ENCODE assay signal across 16 cellular contexts in the genomic region with DNA sequence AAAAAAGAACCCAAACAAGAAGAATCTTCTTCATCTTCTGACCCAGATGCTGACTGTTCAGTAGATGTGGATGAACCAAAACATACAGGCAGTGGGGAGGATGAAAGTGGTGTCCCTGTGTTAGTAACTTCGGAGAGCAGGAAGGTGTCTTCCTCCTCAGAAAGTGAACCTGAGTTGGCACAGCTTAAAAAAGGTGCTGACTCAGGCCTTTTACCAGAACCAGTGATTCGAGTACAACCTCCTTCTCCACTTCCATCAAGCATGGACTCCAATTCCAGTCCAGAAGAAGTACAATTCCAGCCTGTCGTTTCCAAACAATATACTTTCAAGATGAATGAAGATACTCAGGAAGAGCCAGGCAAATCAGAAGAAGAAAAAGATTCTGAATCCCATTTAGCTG.
A peak's percentile ranks its signal among the peaks of the same experiment; 100 is the strongest.
DNase-seq lines count a peak whose midpoint lies in the region; ATAC-seq lines count a peak whose summit lies in the region.
"Had no signal": no experiment of that assay in that cellular context is flagged by ENCODE, and none has a peak within 500 bp of the region (broad histone marks: within the 10 kb centered on the region; RNA-seq: fewer than 3 reads in every experiment).

No MANE protein-coding gene starts in this region.

- H3K27ac Mint-ChIP-seq in T-helper 1 cell treated with Interleukin-12 subunit alpha and Interleukin-12 subunit beta and Interleukin-4 antibody, amounts not matched to agents 30 μg/mL and 1 μg/mL, for 36 hours, result peak overlapping the region; percentile 77
- peak overlapping the region; percentile 87 for H3K27ac Mint-ChIP-seq in T-helper 17 cell

- H3K18ac ChIP-seq in mesenchymal stem cell (ENCODE audit: low read depth in 1 of 2, low read length in 2 of 2), result peak overlapping the region in 1 of 2 experiments; percentile 37

- peaks cover 25 to 50% (median 40%) of the 10 kb centered on the region in 10 experiments for H3K4me1 ChIP-seq in BLaER1 treated with 17β-estradiol and CSF1 and Interleukin-3, amounts not matched to agents 10 nM and 100 nM
- H3K4me1 ChIP-seq in mesenchymal stem cell (ENCODE audit: control insufficient read depth, insufficient read depth, low read depth, low read length), result peaks cover 6% of the 10 kb centered on the region
- H3K4me1 ChIP-seq: suprapubic skin had no signal

- H2BK5ac ChIP-seq in mesenchymal stem cell (ENCODE audit: low read depth, low read length, poor library complexity, severe bottlenecking), result no peak overlapping the region

- H3K4me2 ChIP-seq in BLaER1 treated with 17β-estradiol and CSF1 and Interleukin-3, amounts not matched to agents 10 nM and 100 nM, result peak overlapping the region; percentile 61 to 89 (median 79); a peak in 21 of 22 replicates
- no peak overlapping the region for H3K4me2 ChIP-seq in mesenchymal stem cell (ENCODE audit: low read length, poor library complexity, severe bottlenecking)

- H3K36me3 Mint-ChIP-seq in T-helper 1 cell treated with Interleukin-12 subunit alpha and Interleukin-12 subunit beta and Interleukin-4 antibody, amounts not matched to agents 30 μg/mL and 1 μg/mL, for 36 hours (ENCODE audit: low read depth), result peaks cover 9% of the 10 kb centered on the region
- H3K36me3 Mint-ChIP-seq in T-helper 17 cell (ENCODE audit: low read depth), result no peaks in the 10 kb centered on the region

- ATAC-seq in T-helper 17 cell, result no peak
- no peak for ATAC-seq in HG02763 (IDR thresholded peaks at IDR 0.05; ENCODE audit: unreplicated experiment)
- no peak for ATAC-seq in HG03442 (IDR thresholded peaks at IDR 0.05; ENCODE audit: unreplicated experiment)

- H2BK120ac ChIP-seq in mesenchymal stem cell (ENCODE audit: low read depth, low read length), result no peak overlapping the region

- peak overlapping the region in 1 of 2 experiments; percentile 1 for H3K14ac ChIP-seq in mesenchymal stem cell (ENCODE audit: low read length in 2 of 2)

- peak overlapping the region in 5 of 10 experiments; percentile 11 to 42 (median 24); a peak in 3 of 20 replicates for H3K4me3 ChIP-seq in BLaER1 treated with 17β-estradiol and CSF1 and Interleukin-3, amounts not matched to agents 10 nM and 100 nM
- peak overlapping the region in 1 of 2 experiments; percentile 43 for H3K4me3 ChIP-seq in mesenchymal stem cell (ENCODE audit: insufficient read depth in 1 of 2, low read depth in 1 of 2, low read length in 2 of 2)
- H3K4me3 ChIP-seq: lung, suprapubic skin had no signal

- H3K4me1 Mint-ChIP-seq in T-helper 1 cell treated with Interleukin-12 subunit alpha and Interleukin-12 subunit beta and Interleukin-4 antibody, amounts not matched to agents 30 μg/mL and 1 μg/mL, for 36 hours (ENCODE audit: low read depth), result peaks cover 19% of the 10 kb centered on the region
- H3K4me1 Mint-ChIP-seq in T-helper 17 cell, result peaks cover 21% of the 10 kb centered on the region

- peaks cover 0 to 92% (median 51%) of the 10 kb centered on the region in 11 experiments; a peak in 15 of 22 replicates for H3K27me3 ChIP-seq in BLaER1 treated with 17β-estradiol and CSF1 and Interleukin-3, amounts not matched to agents 10 nM and 100 nM
- H3K27me3 ChIP-seq in mesenchymal stem cell (ENCODE audit: control insufficient read depth in 1 of 2, insufficient read depth in 1 of 2, low read length in 2 of 2), result no peaks in the 10 kb centered on the region
- H3K27me3 ChIP-seq: suprapubic skin had no signal

- no peak overlapping the region for H3K27ac ChIP-seq in BLaER1 treated with 17β-estradiol and CSF1 and Interleukin-3, amounts not matched to agents 10 nM and 100 nM
- H3K27ac ChIP-seq in epithelial cell of prostate (peak overlapping the region; percentile 52), mesenchymal stem cell (ENCODE audit: low read length, poor library complexity, severe bottlenecking) (no peak overlapping the region)
- H3K27ac ChIP-seq: 22Rv1, suprapubic skin had no signal

- 0 out of 22 replicates have a peak, but pooled peaks cover 0 to 4% (median 0%) of the 10 kb centered on the region in 11 experiments for H3K36me3 ChIP-seq in BLaER1 treated with 17β-estradiol and CSF1 and Interleukin-3, amounts not matched to agents 10 nM and 100 nM
- H3K36me3 ChIP-seq in mesenchymal stem cell (ENCODE audit: control insufficient read depth in 1 of 2, insufficient read depth in 2 of 2, low read depth in 1 of 2, low read length in 2 of 2), result peaks cover 4 to 63% of the 10 kb centered on the region in 2 experiments
- H3K36me3 ChIP-seq: suprapubic skin had no signal

- H3K9me3 ChIP-seq in BLaER1 treated with 17β-estradiol and CSF1 and Interleukin-3, amounts not matched to agents 10 nM and 100 nM (replicated peaks in 1 of 11), result peaks cover 14 to 24% (median 20%) of the 10 kb centered on the region in 11 experiments; a peak in 18 of 22 replicates
- H3K9me3 ChIP-seq in T-helper 17 cell (ENCODE audit: control insufficient read depth, low read length, poor library complexity, severe bottlenecking) (peaks cover 6% of the 10 kb centered on the region), mesenchymal stem cell (ENCODE audit: control insufficient read depth, low read length) (peaks cover 20% of the 10 kb centered on the region)
- H3K9me3 ChIP-seq: suprapubic skin had no signal

- H3K9ac ChIP-seq in BLaER1 treated with 17β-estradiol and CSF1 and Interleukin-3, amounts not matched to agents 10 nM and 100 nM, result no peak overlapping the region
- no peak overlapping the region for H3K9ac ChIP-seq in mesenchymal stem cell (ENCODE audit: low read length)

- DNase-seq in T-helper 1 cell, result no peak
- DNase-seq in T-helper 17 cell, result no peak
- no peak for DNase-seq in epithelial cell of prostate (ENCODE audit: low read depth, low spot score)
- DNase-seq in mesenchymal stem cell, result no peak
- DNase-seq: cerebellar nuclear complex, DMS 273 treated with DMSO at 0.1 percent for 48 hours, glutamatergic neuron, NCI-H1417, NCI-H69 had no signal

- no peak overlapping the region for H4K91ac ChIP-seq in mesenchymal stem cell (ENCODE audit: low read length)

- no peak overlapping the region for H3K4ac ChIP-seq in mesenchymal stem cell (ENCODE audit: low read depth in 1 of 2, low read length in 2 of 2)

- no peaks in the 10 kb centered on the region for H3K79me1 ChIP-seq in mesenchymal stem cell (replicated peaks; ENCODE audit: low read length, poor library complexity, severe bottlenecking)

- peaks cover 61% of the 10 kb centered on the region for H3K27me3 Mint-ChIP-seq in T-helper 1 cell treated with Interleukin-12 subunit alpha and Interleukin-12 subunit beta and Interleukin-4 antibody, amounts not matched to agents 30 μg/mL and 1 μg/mL, for 36 hours (ENCODE audit: low read depth)
- peaks cover 7% of the 10 kb centered on the region for H3K27me3 Mint-ChIP-seq in T-helper 17 cell

- peak overlapping the region; percentile 36 for H3K4me3 Mint-ChIP-seq in T-helper 1 cell treated with Interleukin-12 subunit alpha and Interleukin-12 subunit beta and Interleukin-4 antibody, amounts not matched to agents 30 μg/mL and 1 μg/mL, for 36 hours
- H3K4me3 Mint-ChIP-seq in T-helper 17 cell, result no peak overlapping the region

- H2AK5ac ChIP-seq in mesenchymal stem cell (ENCODE audit: low read length, severe bottlenecking), result no peak overlapping the region

- peaks cover 37% of the 10 kb centered on the region for H3K9me3 Mint-ChIP-seq in T-helper 1 cell treated with Interleukin-12 subunit alpha and Interleukin-12 subunit beta and Interleukin-4 antibody, amounts not matched to agents 30 μg/mL and 1 μg/mL, for 36 hours

- peaks cover 0 to 41% (median 10%) of the 10 kb centered on the region in 11 experiments; a peak in 10 of 22 replicates for H4K20me1 ChIP-seq in BLaER1 treated with 17β-estradiol and CSF1 and Interleukin-3, amounts not matched to agents 10 nM and 100 nM

- H2AFZ ChIP-seq in mesenchymal stem cell (ENCODE audit: low read depth, low read length), result no peak overlapping the region

- no peak overlapping the region for H2BK15ac ChIP-seq in mesenchymal stem cell (ENCODE audit: low read depth, poor library complexity, severe bottlenecking)

- no peak overlapping the region for H4K8ac ChIP-seq in mesenchymal stem cell (ENCODE audit: low read length)

- 100% methylated on average over 3 of the region's 3 CpGs for WGBS in mesenchymal stem cell

- H3K23ac ChIP-seq in mesenchymal stem cell (ENCODE audit: low read length in 2 of 2), result no peak overlapping the region

- peak overlapping the region in 1 of 2 experiments; percentile 91 for H2BK12ac ChIP-seq in mesenchymal stem cell (ENCODE audit: low read length in 2 of 2)
